31 cellular contexts compared by ENCODE assay signal in the genomic region with DNA sequence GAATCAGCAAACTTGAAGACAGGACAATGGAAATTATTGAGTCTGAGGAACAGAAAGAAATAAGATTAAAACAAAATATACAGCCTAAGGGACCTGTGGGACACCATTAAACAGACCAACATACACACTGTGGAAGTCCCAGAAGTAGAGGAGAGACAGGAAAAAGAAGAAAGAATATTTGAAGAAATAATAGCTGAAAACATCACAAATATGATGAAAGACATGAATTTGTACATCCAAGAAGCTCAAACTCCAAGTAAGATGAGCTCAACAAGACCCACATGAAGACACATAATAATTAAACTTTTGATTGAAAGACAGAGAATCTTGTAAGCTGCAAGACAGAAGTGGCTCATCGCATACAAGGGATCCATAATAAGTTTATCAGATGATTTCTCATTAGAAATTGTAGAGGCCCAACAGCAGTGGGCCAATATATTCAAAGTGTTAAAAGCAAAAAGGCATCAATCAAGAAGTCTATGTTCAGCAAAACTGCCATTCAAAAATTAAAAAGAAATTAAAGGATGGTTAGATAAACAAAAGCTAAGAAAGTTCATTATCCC.
"Had no signal": no experiment of that assay in that cellular context is flagged by ENCODE, and none has a peak within 500 bp of the region (broad histone marks: within the 10 kb centered on the region; RNA-seq: fewer than 3 reads in every experiment).

No MANE protein-coding gene starts in this region.

- H3K27me3 ChIP-seq: adrenal gland, ascending aorta, body of pancreas, brain microvascular endothelial cell, breast epithelium, cardiac muscle cell had no signal

- H3K36me3 ChIP-seq: adrenal gland, ascending aorta, brain microvascular endothelial cell, breast epithelium, cardiac muscle cell had no signal

- ATAC-seq: activated naive CD4-positive, alpha-beta T cell treated with anti-CD3 and anti-CD28 coated beads, Interleukin-2, amount 50 U/mL, for 72 hours; activated naive CD8-positive, alpha-beta T cell treated with anti-CD3 and anti-CD28 coated beads, Interleukin-2, amount 50 U/mL, for 24 hours; activated T-cell treated with anti-CD3 and anti-CD28 coated beads, Interleukin-2, amount 50 U/mL, for 4 hours; activated T-cell treated with anti-CD3 and anti-CD28 coated beads, Interleukin-2, amount 50 U/mL, for 72 hours; activated T-helper 17 cell treated with anti-CD3 and anti-CD28 coated beads, Interleukin-2, amount 50 U/mL, for 72 hours; body of pancreas had no signal

- H3K4me1 ChIP-seq: adrenal gland, breast epithelium had no signal

- DNase-seq: activated effector memory CD4-positive, alpha-beta T cell treated with anti-CD3 and anti-CD28 coated beads, Interleukin-2, amount 50 U/mL, for 16 hours; activated effector memory CD4-positive, alpha-beta T cell treated with Interleukin-2 at 50 U/mL for 16 hours; activated gamma-delta T cell; activated gamma-delta T cell treated with Interleukin-2 at 50 U/mL for 16 hours; activated naive CD4-positive, alpha-beta T cell; activated naive CD4-positive, alpha-beta T cell treated with anti-CD3 and anti-CD28 coated beads for 36 hours; activated naive CD4-positive, alpha-beta T cell treated with anti-CD3 and anti-CD28 coated beads, Interleukin-2, amount 10 ng/mL, durations not matched to agents 7 days and 5 days; activated naive CD4-positive, alpha-beta T cell treated with anti-CD3 and anti-CD28 coated beads, Interleukin-2, amount 50 U/mL, for 16 hours; activated naive CD4-positive, alpha-beta T cell treated with Interleukin-2 at 50 U/mL for 16 hours; activated naive CD8-positive, alpha-beta T cell treated with anti-CD3 and anti-CD28 coated beads for 36 hours; activated naive CD8-positive, alpha-beta T cell treated with anti-CD3 and anti-CD28 coated beads, Interleukin-2, amount 10 ng/mL, durations not matched to agents 7 days and 5 days; activated naive CD8-positive, alpha-beta T cell treated with anti-CD3 and anti-CD28 coated beads, Interleukin-2, amount 50 U/mL, for 24 hours; activated T-cell treated with anti-CD3 and anti-CD28 coated beads, Interleukin-2, amount 50 U/mL, for 24 hours; activated T-cell treated with anti-CD3 and anti-CD28 coated beads, Interleukin-2, amount 50 U/mL, for 4 hours; activated T-cell treated with anti-CD3 and anti-CD28 coated beads, Interleukin-2, amount 50 U/mL, for 48 hours; activated T-cell treated with anti-CD3 and anti-CD28 coated beads, Interleukin-2, amount 50 U/mL, for 72 hours; adrenal gland; amniotic stem cell; amygdala; anterior cingulate cortex; aorta; body of pancreas; brain microvascular endothelial cell; caudate nucleus; central memory CD4-positive, alpha-beta T cell; cerebellar nuclear complex had no signal

- H3K27ac ChIP-seq: adrenal gland, ascending aorta, body of pancreas, brain microvascular endothelial cell, breast epithelium, cardiac muscle cell had no signal

- H3K4me3 ChIP-seq: adrenal gland, ascending aorta, body of pancreas, breast epithelium, cardiac muscle cell had no signal
